Comparison of ENCODE assay signal across 14 cellular contexts in the genomic region with DNA sequence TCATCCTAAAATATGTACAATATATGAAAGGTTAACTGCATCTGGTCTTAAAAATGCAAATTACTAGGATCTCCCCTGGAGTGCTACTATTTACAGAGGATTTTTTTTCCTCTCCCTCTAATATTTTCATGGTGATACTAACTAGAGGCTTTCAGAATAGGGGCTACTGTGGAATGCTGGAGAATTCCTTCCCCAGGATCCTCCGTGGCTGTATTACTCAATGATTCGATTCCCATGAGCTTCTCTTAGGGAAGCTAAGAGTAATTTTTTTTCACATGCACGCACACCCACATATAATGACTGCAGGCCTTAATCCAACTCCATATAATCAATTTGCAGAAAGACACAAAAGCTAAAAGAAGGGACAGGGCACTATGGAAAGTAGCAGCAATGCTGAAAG.
A peak's percentile ranks its signal among the peaks of the same experiment; 100 is the strongest.
DNase-seq lines count a peak whose midpoint lies in the region; ATAC-seq and TF ChIP-seq lines count a peak whose summit lies in the region.
"Had no signal": no experiment of that assay in that cellular context is flagged by ENCODE, and none has a peak within 500 bp of the region (broad histone marks: within the 10 kb centered on the region; RNA-seq: fewer than 3 reads in every experiment).

No MANE protein-coding gene starts in this region.

- H3K27me3 Mint-ChIP-seq in chondrocyte (ENCODE audit: low read depth) = no peaks in the 10 kb centered on the region

- TF ChIP-seq CTCF in chondrocyte (IDR thresholded peaks at IDR 0.05) = no peak
- TF ChIP-seq CTCF in lower lobe of right lung (IDR thresholded peaks at IDR 0.05) = no peak

- H3K27me3 ChIP-seq in adipocyte (replicated peaks; ENCODE audit: control insufficient read depth, insufficient read depth, low read length) (no peaks in the 10 kb centered on the region), lower lobe of right lung (ENCODE audit: low read depth) (no peaks in the 10 kb centered on the region)
- H3K27me3 ChIP-seq: SJSA1 had no signal

- H3K9me3 Mint-ChIP-seq in chondrocyte (ENCODE audit: low read depth) = peaks cover 11% of the 10 kb centered on the region
- H3K9me3 Mint-ChIP-seq: CD8-positive, alpha-beta T cell had no signal

- intact Hi-C loops in lower lobe of right lung (cut with DNase I) = no loop called here

- H3K36me3 ChIP-seq in adipocyte (ENCODE audit: control insufficient read depth, insufficient read depth, low read length, severe bottlenecking) (no peaks in the 10 kb centered on the region), lower lobe of right lung (no peaks in the 10 kb centered on the region)
- H3K36me3 ChIP-seq: SJSA1 had no signal

- H3K36me3 Mint-ChIP-seq in chondrocyte (ENCODE audit: low read depth) = no peaks in the 10 kb centered on the region
- H3K36me3 Mint-ChIP-seq: CD8-positive, alpha-beta T cell had no signal

- H3K4me1 Mint-ChIP-seq in chondrocyte (ENCODE audit: low read depth) = peaks cover 35% of the 10 kb centered on the region

- no peak overlapping the region for H3K4me3 Mint-ChIP-seq in chondrocyte (ENCODE audit: unreplicated experiment)
- H3K4me3 Mint-ChIP-seq: CD8-positive, alpha-beta T cell had no signal

- ATAC-seq in HG03025 (IDR thresholded peaks at IDR 0.05; ENCODE audit: low FRiP score, unreplicated experiment) = no peak
- no peak for ATAC-seq in lower lobe of right lung
- ATAC-seq: CD8-positive, alpha-beta T cell; GM12878 had no signal

- H3K9me3 ChIP-seq in adipocyte (ENCODE audit: control insufficient read depth, low read length) (no peaks in the 10 kb centered on the region), lower lobe of right lung (no peaks in the 10 kb centered on the region)
- H3K9me3 ChIP-seq: SJSA1 had no signal

- H3K9ac ChIP-seq in adipocyte (ENCODE audit: low read length) = peak overlapping the region; percentile 39

- no peak overlapping the region for H3K27ac ChIP-seq in lower lobe of right lung
- H3K27ac ChIP-seq: PC-9, SJSA1 had no signal

- H3K4me1 ChIP-seq in adipocyte (ENCODE audit: control insufficient read depth, insufficient read depth, low read length) (peaks cover 16% of the 10 kb centered on the region), lower lobe of right lung (no peaks in the 10 kb centered on the region)
- H3K4me1 ChIP-seq: SJSA1 had no signal

- DNase-seq in adipocyte (ENCODE audit: low read depth) (no peak), chondrocyte (ENCODE audit: low spot score) (no peak), hepatic stellate cell (ENCODE audit: low spot score) (peak; percentile 5), NCI-H1694 treated with DMSO at 0.1 percent for 48 hours (lab: John Stamatoyannopoulos, UW) (no peak), lower lobe of right lung (no peak), NCI-H524 (lab: John Stamatoyannopoulos, UW) (no peak)
- DNase-seq: CD8-positive, alpha-beta T cell; DMS79 treated with DMSO at 0.1 percent for 48 hours; HCEC 1CT; NCI-H774; PC-9 had no signal

- no peak overlapping the region for H3K4me3 ChIP-seq in adipocyte (ENCODE audit: low read length)
- H3K4me3 ChIP-seq in lower lobe of right lung = no peak overlapping the region
- H3K4me3 ChIP-seq: GM12878, PC-9, SJSA1 had no signal

- H3K27ac Mint-ChIP-seq in chondrocyte (ENCODE audit: unreplicated experiment) = peak overlapping the region; percentile 45
- H3K27ac Mint-ChIP-seq: CD8-positive, alpha-beta T cell had no signal
